8 cellular contexts compared by ENCODE assay signal in the genomic region with DNA sequence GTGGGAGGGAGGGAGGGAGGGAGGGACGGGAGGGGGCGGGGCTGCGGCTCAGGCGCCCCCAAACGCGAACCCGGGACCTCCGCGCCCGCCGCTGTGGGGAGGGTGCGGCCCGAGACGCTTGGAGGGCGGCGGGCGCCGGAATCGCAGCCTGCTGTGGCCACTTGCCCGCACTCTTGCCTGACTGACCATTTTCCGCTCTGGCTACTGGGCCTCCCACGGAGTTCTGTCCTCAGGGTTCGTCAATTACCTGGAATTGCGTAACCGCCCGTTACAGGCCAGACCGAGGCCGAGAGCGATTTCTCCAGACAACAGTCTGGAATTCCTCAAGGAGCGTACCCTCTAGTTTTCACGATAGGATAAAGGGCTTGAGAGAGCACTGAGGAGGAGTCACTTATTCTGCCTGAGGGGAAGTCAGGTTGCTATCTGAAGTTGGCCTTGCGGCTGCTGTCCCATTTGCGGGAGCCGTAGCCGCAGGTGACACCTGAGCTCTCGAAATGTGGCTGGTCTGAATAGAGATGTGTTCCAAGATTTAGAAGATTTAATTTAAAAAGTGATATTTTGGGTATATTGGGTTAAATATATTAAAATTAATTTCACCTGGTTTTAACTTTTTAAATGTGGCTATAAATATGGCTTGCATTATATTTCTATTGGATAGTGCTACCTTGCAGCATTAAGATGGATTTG. TPM values are rescaled to one million over a fixed set of nuclear protein-coding genes. Genes with fewer than 3 reads are reported as not detected.
DNase-seq lines count a peak whose midpoint lies in the region; ATAC-seq and TF ChIP-seq lines count a peak whose summit lies in the region.

No MANE protein-coding gene starts in this region.

- ATAC-seq in GM18861 (IDR thresholded peaks at IDR 0.05; ENCODE audit: unreplicated experiment) (peak; percentile 27), HG03139 (IDR thresholded peaks at IDR 0.05; ENCODE audit: unreplicated experiment) (peak; percentile 41), left lung (peak; percentile 74)

- TF ChIP-seq CTCF in AG10803 (conservative IDR thresholded peaks at IDR 0.05; ENCODE audit: low read length) = no peak
- TF ChIP-seq CTCF in left lung (IDR thresholded peaks at IDR 0.05) = no peak
- TF ChIP-seq CTCF in suprapubic skin (IDR thresholded peaks at IDR 0.05) = no peak

- intact Hi-C loops in left lung (cut with DNase I) = no loop called here

- H3K36me3 ChIP-seq in left lung (peaks cover 0 to 20% of the 10 kb centered on the region in 2 donors), suprapubic skin (peaks cover 19% of the 10 kb centered on the region)

- WGBS in suprapubic skin = 4% methylated on average over 16 of the region's 36 CpGs

- DNase-seq in AG10803 (ENCODE audit: low read depth) (peak; percentile 66), NOMO-1 treated with dmso at 0.1 percent for 144 hours (lab: John Stamatoyannopoulos, UW; ENCODE audit: unreplicated experiment) (peak; percentile 44), cerebellar cortex (ENCODE audit: low spot score) (peak; percentile 78), left lung (peak in 1 of 2 donors; percentile 79), suprapubic skin (ENCODE audit: low spot score in 2 of 2) (peak; percentile 81 to 86), GM03348 (ENCODE audit: low spot score) (no peak)

- H3K4me3 ChIP-seq in AG10803 (ENCODE audit: low read length) (peak overlapping the region; percentile 81), left lung (peak overlapping the region; percentile 71 to 72), suprapubic skin (peak overlapping the region; percentile 92)

- H3K9me3 ChIP-seq in left lung (no peaks in the 10 kb centered on the region), suprapubic skin (no peaks in the 10 kb centered on the region)

- TF ChIP-seq EP300 in suprapubic skin (IDR thresholded peaks at IDR 0.05) = no peak

- no peaks in the 10 kb centered on the region for H3K27me3 ChIP-seq in left lung
- no peaks in the 10 kb centered on the region for H3K27me3 ChIP-seq in suprapubic skin

- no peak for TF ChIP-seq POLR2A in suprapubic skin (IDR thresholded peaks at IDR 0.05)

- H3K27ac ChIP-seq in left lung (peak overlapping the region; percentile 94 to 96), suprapubic skin (peak overlapping the region; percentile 93)

- H3K4me1 ChIP-seq in left lung (peaks cover 9 to 28% of the 10 kb centered on the region in 2 donors), suprapubic skin (peaks cover 24% of the 10 kb centered on the region)

RNA-seq across cellular contexts. Expression of gene ZNF641, which starts 0.4 kb away (rescaled TPM):
- total RNA-seq in left lung = 10 to 100 TPM; 17.5 to 20.8 TPM
- total RNA-seq in suprapubic skin = 10 to 100 TPM; 10.2 to 15.4 (median 13.2) TPM
